1 cellular context compared by ENCODE assay signal in the genomic region with DNA sequence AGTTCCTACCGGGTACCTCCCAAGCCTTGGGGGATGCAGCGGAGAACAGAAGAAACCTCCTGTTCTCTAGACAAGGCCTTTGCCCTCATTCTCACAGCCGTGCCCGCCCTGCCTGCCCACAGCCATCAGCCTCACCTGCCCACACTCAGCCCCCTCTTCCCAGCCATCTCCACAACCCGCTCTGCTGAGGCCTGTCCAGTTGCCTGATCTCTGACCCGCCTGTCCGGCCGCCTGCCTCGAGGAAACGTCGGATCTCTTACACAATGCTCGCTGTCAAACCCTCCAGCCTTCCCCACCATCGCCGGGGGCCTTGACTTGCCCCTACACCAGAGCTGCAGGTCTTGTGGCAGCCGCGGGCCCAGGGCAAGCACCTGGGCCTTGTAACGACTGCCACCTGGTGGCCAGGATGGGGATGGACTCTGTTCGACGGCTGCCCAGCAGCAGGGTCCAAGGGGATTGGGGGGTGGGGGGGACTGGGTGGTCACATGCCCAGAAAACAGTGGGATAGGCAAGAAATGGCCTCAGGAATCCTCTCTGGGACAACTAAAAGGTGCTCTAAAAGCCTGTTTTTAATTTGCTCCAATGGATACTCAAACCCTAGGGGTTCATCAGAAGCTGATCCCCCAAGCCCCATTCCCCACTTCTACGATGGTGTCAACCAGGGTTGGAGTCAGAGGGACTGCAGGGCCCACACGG.
TF ChIP-seq lines count a peak whose summit lies in the region.

No MANE protein-coding gene starts in this region.

TF ChIP-seq in WTC11, 78 proteins besides CTCF, POLR2A, EP300 and RAD21 (continued from another document):
- TF ChIP-seq, protein P1, sequence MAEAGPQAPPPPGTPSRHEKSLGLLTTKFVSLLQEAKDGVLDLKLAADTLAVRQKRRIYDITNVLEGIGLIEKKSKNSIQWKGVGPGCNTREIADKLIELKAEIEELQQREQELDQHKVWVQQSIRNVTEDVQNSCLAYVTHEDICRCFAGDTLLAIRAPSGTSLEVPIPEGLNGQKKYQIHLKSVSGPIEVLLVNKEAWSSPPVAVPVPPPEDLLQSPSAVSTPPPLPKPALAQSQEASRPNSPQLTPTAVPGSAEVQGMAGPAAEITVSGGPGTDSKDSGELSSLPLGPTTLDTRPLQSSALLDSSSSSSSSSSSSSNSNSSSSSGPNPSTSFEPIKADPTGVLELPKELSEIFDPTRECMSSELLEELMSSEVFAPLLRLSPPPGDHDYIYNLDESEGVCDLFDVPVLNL (CRISPR knock-in tag; IDR thresholded peaks at IDR 0.05; ENCODE audit: borderline replicate concordance, low read depth): no peak
- TF ChIP-seq ZNF671 (CRISPR knock-in tag; IDR thresholded peaks at IDR 0.05): no peak
- no peak for TF ChIP-seq JAZF1 (CRISPR knock-in tag; IDR thresholded peaks at IDR 0.05)
- TF ChIP-seq ZNF121 (CRISPR knock-in tag; IDR thresholded peaks at IDR 0.05): no peak
- no peak for TF ChIP-seq TEAD4 (CRISPR knock-in tag; IDR thresholded peaks at IDR 0.05)
- TF ChIP-seq, protein P2, sequence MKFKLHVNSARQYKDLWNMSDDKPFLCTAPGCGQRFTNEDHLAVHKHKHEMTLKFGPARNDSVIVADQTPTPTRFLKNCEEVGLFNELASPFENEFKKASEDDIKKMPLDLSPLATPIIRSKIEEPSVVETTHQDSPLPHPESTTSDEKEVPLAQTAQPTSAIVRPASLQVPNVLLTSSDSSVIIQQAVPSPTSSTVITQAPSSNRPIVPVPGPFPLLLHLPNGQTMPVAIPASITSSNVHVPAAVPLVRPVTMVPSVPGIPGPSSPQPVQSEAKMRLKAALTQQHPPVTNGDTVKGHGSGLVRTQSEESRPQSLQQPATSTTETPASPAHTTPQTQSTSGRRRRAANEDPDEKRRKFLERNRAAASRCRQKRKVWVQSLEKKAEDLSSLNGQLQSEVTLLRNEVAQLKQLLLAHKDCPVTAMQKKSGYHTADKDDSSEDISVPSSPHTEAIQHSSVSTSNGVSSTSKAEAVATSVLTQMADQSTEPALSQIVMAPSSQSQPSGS (CRISPR knock-in tag; IDR thresholded peaks at IDR 0.05; ENCODE audit: borderline replicate concordance, low read depth): no peak
